ENCODE assay signal across 14 cellular contexts in genomic region chr14:101118746-101119610, GRCh38.
DNase-seq lines count a peak whose midpoint lies in the region; ATAC-seq, FAIRE-seq and TF ChIP-seq lines count a peak whose summit lies in the region.
"Had no signal": no experiment of that assay in that cellular context is flagged by ENCODE, and none has a peak within 500 bp of the region (broad histone marks: within the 10 kb centered on the region; RNA-seq: fewer than 3 reads in every experiment).

No MANE protein-coding gene starts in this region.

- H3K4me1 Mint-ChIP-seq in activated T-cell treated with anti-CD3 and anti-CD28 coated beads, Interleukin-2, amount 50 U/mL, for 4 hours (ENCODE audit: low read depth) = peaks cover 12% of the 10 kb centered on the region
- H3K4me1 Mint-ChIP-seq in activated T-cell treated with anti-CD3 and anti-CD28 coated beads, Interleukin-2, amount 50 U/mL, for 24 hours (ENCODE audit: low read depth) = peaks cover 19% of the 10 kb centered on the region
- peaks cover 28% of the 10 kb centered on the region for H3K4me1 Mint-ChIP-seq in mesothelial cell of epicardium

- dilution Hi-C loops in endothelial cell of umbilical vein (cut with MboI; ENCODE audit: extremely low pct_ligation_motif_present, low sequenced_read_pairs) = no loop called here

- H3K27me3 Mint-ChIP-seq in activated T-cell treated with anti-CD3 and anti-CD28 coated beads, Interleukin-2, amount 50 U/mL, for 4 hours (ENCODE audit: low read depth) = peaks cover 7% of the 10 kb centered on the region
- H3K27me3 Mint-ChIP-seq in activated T-cell treated with anti-CD3 and anti-CD28 coated beads, Interleukin-2, amount 50 U/mL, for 24 hours = peaks cover 10% of the 10 kb centered on the region
- peaks cover 21% of the 10 kb centered on the region for H3K27me3 Mint-ChIP-seq in mesothelial cell of epicardium (ENCODE audit: low read depth)

- no peak for FAIRE-seq in endothelial cell of umbilical vein (lab: Jason Lieb, UNC)
- FAIRE-seq: A549 had no signal

- H3K9me3 Mint-ChIP-seq in activated T-cell treated with anti-CD3 and anti-CD28 coated beads, Interleukin-2, amount 50 U/mL, for 4 hours = no peaks in the 10 kb centered on the region
- H3K9me3 Mint-ChIP-seq in activated T-cell treated with anti-CD3 and anti-CD28 coated beads, Interleukin-2, amount 50 U/mL, for 24 hours = no peaks in the 10 kb centered on the region
- H3K9me3 Mint-ChIP-seq in mesothelial cell of epicardium = no peaks in the 10 kb centered on the region

- no peak for ATAC-seq in activated T-cell treated with anti-CD3 and anti-CD28 coated beads, Interleukin-2, amount 50 U/mL, for 4 hours
- no peak for ATAC-seq in HG03025 (IDR thresholded peaks at IDR 0.05; ENCODE audit: low FRiP score, unreplicated experiment)
- ATAC-seq: A549 had no signal

- H3K9me1 ChIP-seq in endothelial cell of umbilical vein (replicated peaks; ENCODE audit: control insufficient read depth, extremely low read depth, insufficient read depth, low read length) = no peaks in the 10 kb centered on the region

- H2AFZ ChIP-seq in endothelial cell of umbilical vein (ENCODE audit: low read depth, low read length) = peak overlapping the region; percentile 19

- no peak overlapping the region for H3K9ac ChIP-seq in endothelial cell of umbilical vein (replicated peaks; ENCODE audit: extremely low read depth, insufficient read depth, low read length)

- H3K4me1 ChIP-seq in endothelial cell of umbilical vein (ENCODE audit: control insufficient read depth, extremely low read depth, insufficient read depth, low read length) (peaks cover 8% of the 10 kb centered on the region), testis (no peaks in the 10 kb centered on the region)
- H3K4me1 ChIP-seq: A549, Caco-2 had no signal

- BruUV-seq in endothelial cell of umbilical vein (replicated peaks; lab: Mats Ljungman, UMichigan) = no TSS peak

- H3K27ac ChIP-seq in endothelial cell of umbilical vein (ENCODE audit: insufficient read depth, low read depth, low read length) (no peak overlapping the region), testis (peak overlapping the region; percentile 39 to 61), brain microvascular endothelial cell (no peak overlapping the region)
- H3K27ac ChIP-seq: A549 had no signal

- H3K4me3 Mint-ChIP-seq in activated T-cell treated with anti-CD3 and anti-CD28 coated beads, Interleukin-2, amount 50 U/mL, for 4 hours = no peak overlapping the region
- H3K4me3 Mint-ChIP-seq in activated T-cell treated with anti-CD3 and anti-CD28 coated beads, Interleukin-2, amount 50 U/mL, for 24 hours = no peak overlapping the region
- H3K4me3 Mint-ChIP-seq in mesothelial cell of epicardium = no peak overlapping the region

- H3K79me2 ChIP-seq in endothelial cell of umbilical vein (ENCODE audit: control insufficient read depth, insufficient read depth, low read length) = no peaks in the 10 kb centered on the region

- H3K4me3 ChIP-seq in endothelial cell of umbilical vein (replicated peaks in 1 of 3; ENCODE audit: insufficient read depth in 1 of 3, low read depth in 1 of 3, low read length in 3 of 3) = no peak overlapping the region
- H3K4me3 ChIP-seq in testis = no peak overlapping the region
- H3K4me3 ChIP-seq in brain microvascular endothelial cell (ENCODE audit: low read depth, low read length) = no peak overlapping the region
- H3K4me3 ChIP-seq: A549 had no signal

- POLR2A ChIA-PET in endothelial cell of umbilical vein (lab: Charles Lee) = no interaction called here

- CTCF ChIA-PET in endothelial cell of umbilical vein (lab: Charles Lee) = interaction anchor here (0.7 to 1.7 kb wide), 4 partner anchors 11 to 64 kb away, joined by 3 to 4 read pairs (median 4); no protein-coding TSS in a partner anchor

- intact Hi-C loops in endothelial cell of umbilical vein (cut with micrococcal nuclease) = no loop called here
- intact Hi-C loops in testis (cut with DNase I; ENCODE audit: low total_unique reads) = no loop called here

- TF ChIP-seq CTCF in endothelial cell of umbilical vein (IDR thresholded peaks at IDR 0.05; ENCODE audit: extremely low read depth in 1 of 2, insufficient read depth in 1 of 2, low read depth in 1 of 2, low read length in 2 of 2) (no peak), mesothelial cell of epicardium (IDR thresholded peaks at IDR 0.05; ENCODE audit: unreplicated experiment) (no peak), testis (IDR thresholded peaks at IDR 0.05) (no peak), brain microvascular endothelial cell (IDR thresholded peaks at IDR 0.05; ENCODE audit: low read depth, low read length, missing control alignments) (no peak)

- H3K36me3 Mint-ChIP-seq in activated T-cell treated with anti-CD3 and anti-CD28 coated beads, Interleukin-2, amount 50 U/mL, for 4 hours (ENCODE audit: insufficient read depth) = no peaks in the 10 kb centered on the region
- H3K36me3 Mint-ChIP-seq in activated T-cell treated with anti-CD3 and anti-CD28 coated beads, Interleukin-2, amount 50 U/mL, for 24 hours (ENCODE audit: low read depth) = no peaks in the 10 kb centered on the region
- no peaks in the 10 kb centered on the region for H3K36me3 Mint-ChIP-seq in mesothelial cell of epicardium

- no peak overlapping the region for H3K4me2 ChIP-seq in endothelial cell of umbilical vein (ENCODE audit: insufficient read depth, low read length)
- H3K4me2 ChIP-seq: A549 had no signal

- no peaks in the 10 kb centered on the region for H4K20me1 ChIP-seq in endothelial cell of umbilical vein (replicated peaks; ENCODE audit: control insufficient read depth, extremely low read depth, insufficient read depth, low read length)

- no peak overlapping the region for H3K27ac Mint-ChIP-seq in activated T-cell treated with anti-CD3 and anti-CD28 coated beads, Interleukin-2, amount 50 U/mL, for 24 hours
- peak overlapping the region; percentile 47 for H3K27ac Mint-ChIP-seq in mesothelial cell of epicardium

- H3K27me3 ChIP-seq in endothelial cell of umbilical vein (ENCODE audit: control insufficient read depth in 2 of 2, insufficient read depth in 2 of 2, low read length in 2 of 2) (no peaks in the 10 kb centered on the region), testis (no peaks in the 10 kb centered on the region), brain microvascular endothelial cell (replicated peaks) (no peaks in the 10 kb centered on the region)

- peak; percentile 2 for DNase-seq in activated T-cell treated with anti-CD3 and anti-CD28 coated beads, Interleukin-2, amount 50 U/mL, for 4 hours
- no peak for DNase-seq in activated T-cell treated with anti-CD3 and anti-CD28 coated beads, Interleukin-2, amount 50 U/mL, for 24 hours
- DNase-seq in endothelial cell of umbilical vein (ENCODE audit: low read depth, low spot score) (no peak), mesothelial cell of epicardium (ENCODE audit: low spot score in 2 of 2, unreplicated experiment in 2 of 2) (peak in 1 of 2 experiments; percentile 37), testis (peak; percentile 32), T-helper 1 cell (no peak), brain microvascular endothelial cell (no peak)
- DNase-seq: activated naive CD4-positive, alpha-beta T cell; Caco-2; caudate nucleus; NCI-H1092 treated with DMSO at 0.1 percent for 48 hours; stimulated activated CD4-positive, alpha-beta T cell treated with anti-CD3 and anti-CD28 coated beads, Interleukin-2, amount 100 ng/mL, for 48 hours had no signal

- in situ Hi-C loops in brain microvascular endothelial cell (cut with HindIII; ENCODE audit: low pct_ligation_motif_present, low sequenced_read_pairs) = no loop called here

- TF ChIP-seq POLR2A in endothelial cell of umbilical vein (IDR thresholded peaks at IDR 0.05; ENCODE audit: low read depth, low read length) (no peak), testis (IDR thresholded peaks at IDR 0.05) (no peak)

- no peaks in the 10 kb centered on the region for H3K9me3 ChIP-seq in endothelial cell of umbilical vein (replicated peaks; ENCODE audit: control insufficient read depth, insufficient read depth, low read length)
- H3K9me3 ChIP-seq in testis = no peaks in the 10 kb centered on the region
- H3K9me3 ChIP-seq: A549, Caco-2 had no signal

- H3K36me3 ChIP-seq in endothelial cell of umbilical vein (ENCODE audit: control insufficient read depth in 2 of 2, extremely low read depth in 1 of 2, insufficient read depth in 2 of 2, low read length in 2 of 2) = no peaks in the 10 kb centered on the region
- no peaks in the 10 kb centered on the region for H3K36me3 ChIP-seq in testis (ENCODE audit: low read depth, missing control alignments)
- H3K36me3 ChIP-seq in brain microvascular endothelial cell (replicated peaks) = no peaks in the 10 kb centered on the region

- 46 to 65% methylated on average over 20 of the region's 20 CpGs for WGBS in testis, 2 donors

TF ChIP-seq in endothelial cell of umbilical vein, 7 proteins besides CTCF, POLR2A, EP300 and RAD21:
- no peak for TF ChIP-seq MAX (IDR thresholded peaks at IDR 0.05; ENCODE audit: insufficient read depth, insufficient read length)
- no peak for TF ChIP-seq POLR2AphosphoS5 (IDR thresholded peaks at IDR 0.05; ENCODE audit: insufficient read depth, low read depth, low read length)
- no peak for TF ChIP-seq FOS (IDR thresholded peaks at IDR 0.05; ENCODE audit: borderline replicate concordance, insufficient read depth, low read length)
- no peak for TF ChIP-seq EZH2 (IDR thresholded peaks at IDR 0.05; ENCODE audit: borderline replicate concordance, low read depth, low read length, severe bottlenecking)
- no peak for TF ChIP-seq JUN (IDR thresholded peaks at IDR 0.05; ENCODE audit: borderline replicate concordance, insufficient read depth, insufficient read length, low read depth)
TF ChIP-seq in endothelial cell of umbilical vein: peak in this region for 0.

Comparison
In these comparisons a context has a peak if more than half of its experiments do, and no peak if none do; other contexts are left out.
1. DNase-seq: peak in activated T-cell treated with anti-CD3 and anti-CD28 coated beads, Interleukin-2, amount 50 U/mL, for 4 hours (single experiment) and testis (single experiment); none in activated T-cell treated with anti-CD3 and anti-CD28 coated beads, Interleukin-2, amount 50 U/mL, for 24 hours (single experiment), endothelial cell of umbilical vein (single experiment), T-helper 1 cell (0 of 5) and brain microvascular endothelial cell (single experiment).
2. H3K27ac ChIP-seq: peak in testis (2 of 2); none in endothelial cell of umbilical vein (single experiment) and brain microvascular endothelial cell (single experiment).